ENCODE assay signal across 22 cellular contexts in genomic region chr3:40336511-40337135, GRCh38. TPM values are rescaled to one million over a fixed set of nuclear protein-coding genes. Genes with fewer than 3 reads are reported as not detected.
DNase-seq lines count a peak whose midpoint lies in the region; ATAC-seq, FAIRE-seq and TF ChIP-seq lines count a peak whose summit lies in the region.
"Had no signal": no experiment of that assay in that cellular context is flagged by ENCODE, and none has a peak within 500 bp of the region (broad histone marks: within the 10 kb centered on the region; RNA-seq: fewer than 3 reads in every experiment).

No MANE protein-coding gene starts in this region.

- H3K9ac ChIP-seq in K562 (ENCODE audit: insufficient read depth in 1 of 2, low read depth in 2 of 2, low read length in 2 of 2) = peak overlapping the region in 1 of 2 experiments; percentile 29; a peak in 1 of 4 replicates
- H3K9ac ChIP-seq: BLaER1 had no signal

- no peak for TF ChIP-seq CTCF in cardiac muscle cell (IDR thresholded peaks at IDR 0.05; ENCODE audit: low read depth, low read length)
- TF ChIP-seq CTCF in K562 (IDR thresholded peaks at IDR 0.05 in 2 of 3, conservative IDR thresholded peaks at IDR 0.05 in 1 of 3; ENCODE audit: insufficient read depth in 2 of 3, low read depth in 1 of 3, low read length in 3 of 3) = no peak

- ATAC-seq in right cardiac atrium (no peak), HG02884 (IDR thresholded peaks at IDR 0.05; ENCODE audit: unreplicated experiment) (peak; percentile 7), K562 (peak; percentile 79), GM18519 (IDR thresholded peaks at IDR 0.05; ENCODE audit: low FRiP score, unreplicated experiment) (no peak)
- no peak for ATAC-seq in stimulated activated effector memory CD8-positive, alpha-beta T cell treated with anti-CD3 and anti-CD28 coated beads, Interleukin-12 subunit alpha, Interleukin-12 subunit beta, amount 100 ng/mL, for 72 hours

- peaks cover 3% of the 10 kb centered on the region for H3K9me1 ChIP-seq in K562 (ENCODE audit: control insufficient read depth, insufficient read depth, low read length)

- intact Hi-C loops in right cardiac atrium (cut with DNase I) (no loop called here), K562 (cut with micrococcal nuclease) (loop anchor here (2.0 kb wide), 1 partner anchor 28 kb away; no protein-coding TSS in a partner anchor)

- TF ChIP-seq EP300 in K562 (IDR thresholded peaks at IDR 0.05; ENCODE audit: low read length) = 0 out of 2 replicates have a peak, but pooled peaks have one; percentile 47

- in situ Hi-C loops in K562 (cut with MboI) = no loop called here

- H3K4me3 Mint-ChIP-seq in stimulated activated effector memory CD8-positive, alpha-beta T cell treated with anti-CD3 and anti-CD28 coated beads, Interleukin-12 subunit alpha, Interleukin-12 subunit beta, amount 100 ng/mL, for 72 hours = peak overlapping the region; percentile 57
- H3K4me3 Mint-ChIP-seq: CD4-positive, alpha-beta memory T cell; IgD-negative memory B cell had no signal

- peak overlapping the region; percentile 93 for H3K27ac Mint-ChIP-seq in stimulated activated effector memory CD8-positive, alpha-beta T cell treated with anti-CD3 and anti-CD28 coated beads, Interleukin-12 subunit alpha, Interleukin-12 subunit beta, amount 100 ng/mL, for 72 hours
- H3K27ac Mint-ChIP-seq: CD4-positive, alpha-beta memory T cell; IgD-negative memory B cell had no signal

- H4K20me1 ChIP-seq in K562 (replicated peaks; ENCODE audit: control insufficient read depth, insufficient read depth, low read length) = no peaks in the 10 kb centered on the region
- H4K20me1 ChIP-seq: BLaER1 had no signal

- peaks cover 20% of the 10 kb centered on the region for H3K4me1 Mint-ChIP-seq in stimulated activated effector memory CD8-positive, alpha-beta T cell treated with anti-CD3 and anti-CD28 coated beads, Interleukin-12 subunit alpha, Interleukin-12 subunit beta, amount 100 ng/mL, for 72 hours

- no peak for TF ChIP-seq RAD21 in K562 (CRISPR knock-in tag; conservative IDR thresholded peaks at IDR 0.05 in 1 of 2, IDR thresholded peaks at IDR 0.05 in 1 of 2)

- H2AFZ ChIP-seq in K562 (ENCODE audit: low read depth, low read length) = peak overlapping the region; percentile 84

- TF ChIP-seq POLR2A in K562 (conservative IDR thresholded peaks at IDR 0.05) = no peak

- H3K9me3 ChIP-seq in cardiac muscle cell (ENCODE audit: low read depth) (no peaks in the 10 kb centered on the region), right cardiac atrium (ENCODE audit: control insufficient read depth, low read length) (no peaks in the 10 kb centered on the region), K562 (replicated peaks; ENCODE audit: control insufficient read depth, insufficient read depth, low read depth, low read length) (no peaks in the 10 kb centered on the region)
- H3K9me3 ChIP-seq: BLaER1 had no signal

- H3K79me2 ChIP-seq in K562 (ENCODE audit: control insufficient read depth, insufficient read depth, low read length) = no peaks in the 10 kb centered on the region

- BruUV-seq in K562 (replicated peaks; lab: Mats Ljungman, UMichigan) = no TSS peak

- no peaks in the 10 kb centered on the region for H3K36me3 Mint-ChIP-seq in stimulated activated effector memory CD8-positive, alpha-beta T cell treated with anti-CD3 and anti-CD28 coated beads, Interleukin-12 subunit alpha, Interleukin-12 subunit beta, amount 100 ng/mL, for 72 hours
- H3K36me3 Mint-ChIP-seq: CD4-positive, alpha-beta memory T cell had no signal

- WGBS in right cardiac atrium = 62% methylated on average over 4 of the region's 4 CpGs
- 7% methylated on average over 4 of the region's 4 CpGs for WGBS in K562 (ENCODE audit: insufficient coverage, low coverage, missing lambda C conversion rate)

- CTCF ChIA-PET in K562 (lab: Yijun Ruan, JAX; ENCODE audit: low intra/inter-chr PET ratio) = no interaction called here

- POLR2A ChIA-PET in K562 (lab: Yijun Ruan, JAX) = interaction anchor here (0.5 to 1.5 kb wide), 4 partner anchors 9 to 1841 kb away, joined by 3 to 5 read pairs (median 4); no protein-coding TSS in a partner anchor

- H3K27ac ChIP-seq in cardiac muscle cell = peak overlapping the region; percentile 50
- H3K27ac ChIP-seq in right cardiac atrium (ENCODE audit: low read length) = no peak overlapping the region
- peak overlapping the region; percentile 61 for H3K27ac ChIP-seq in K562 (ENCODE audit: extremely low read depth, low read depth, low read length)
- H3K27ac ChIP-seq: BLaER1, HL-60 had no signal

- peak; percentile 84 for FAIRE-seq in K562 (lab: Jason Lieb, UNC)
- FAIRE-seq: H1, RCC 7860 had no signal

- H3K4me3 ChIP-seq in cardiac muscle cell (no peak overlapping the region), right cardiac atrium (ENCODE audit: low read length) (no peak overlapping the region), K562 (no peak overlapping the region)
- H3K4me3 ChIP-seq: BLaER1 had no signal

- H3K4me1 ChIP-seq in cardiac muscle cell (ENCODE audit: low read depth) (peaks cover 17% of the 10 kb centered on the region), right cardiac atrium (ENCODE audit: control insufficient read depth, insufficient read depth, low read length) (no peaks in the 10 kb centered on the region), K562 (replicated peaks in 1 of 2; ENCODE audit: control insufficient read depth in 2 of 2, insufficient read depth in 2 of 2, low read length in 2 of 2) (peaks cover 5 to 21% of the 10 kb centered on the region in 2 experiments; a peak in 4 of 5 replicates)
- H3K4me1 ChIP-seq: BLaER1 had no signal

- H3K4me2 ChIP-seq in K562 (ENCODE audit: insufficient read depth, low read length) = peak overlapping the region; percentile 26
- H3K4me2 ChIP-seq: BLaER1 had no signal

- peak in 1 of 2 donors; percentile 52 for DNase-seq in cardiac muscle cell (ENCODE audit: low read depth in 1 of 2, low spot score in 1 of 2)
- no peak for DNase-seq in right cardiac atrium
- peak; percentile 32 to 69 (median 54) for DNase-seq in K562 (ENCODE audit: extremely low read depth in 1 of 4, low spot score in 3 of 4)
- no peak for DNase-seq in stimulated activated effector memory CD8-positive, alpha-beta T cell treated with anti-CD3 and anti-CD28 coated beads, Interleukin-12 subunit alpha, Interleukin-12 subunit beta, amount 100 ng/mL, for 72 hours (ENCODE audit: low spot score in 2 of 2)
- DNase-seq in iPS-NIHi11 (ENCODE audit: low spot score) = no peak
- DNase-seq: CD4-positive, alpha-beta memory T cell; DMS53; EL; Kasumi-1; MM.1S; NCI-H1092 treated with DMSO at 0.1 percent for 48 hours; NCI-H146; NCI-H2081; Right ventricle myocardium superior had no signal

- H3K27me3 ChIP-seq in cardiac muscle cell = no peaks in the 10 kb centered on the region
- no peaks in the 10 kb centered on the region for H3K27me3 ChIP-seq in right cardiac atrium (ENCODE audit: control insufficient read depth, insufficient read depth)
- H3K27me3 ChIP-seq in K562 (ENCODE audit: control insufficient read depth in 2 of 2, insufficient read depth in 2 of 2, low read length in 2 of 2) = no peaks in the 10 kb centered on the region
- H3K27me3 ChIP-seq: BLaER1 had no signal

- H3K9me3 Mint-ChIP-seq in stimulated activated effector memory CD8-positive, alpha-beta T cell treated with anti-CD3 and anti-CD28 coated beads, Interleukin-12 subunit alpha, Interleukin-12 subunit beta, amount 100 ng/mL, for 72 hours = no peaks in the 10 kb centered on the region
- H3K9me3 Mint-ChIP-seq: CD4-positive, alpha-beta memory T cell; IgD-negative memory B cell had no signal

- no peaks in the 10 kb centered on the region for H3K36me3 ChIP-seq in cardiac muscle cell
- H3K36me3 ChIP-seq in K562 (ENCODE audit: control insufficient read depth, insufficient read depth, low read length) = no peaks in the 10 kb centered on the region
- H3K36me3 ChIP-seq: BLaER1 had no signal

RNA-seq across cellular contexts. Expression of gene EIF1B, which starts 27.1 kb away (rescaled TPM):
- 18.0 and 23.3 TPM in 2 replicates for total RNA-seq in cardiac muscle cell
- polyA plus RNA-seq in cardiac muscle cell = 187 and 221 TPM in 2 replicates
- 100 to 1,000 TPM; 186 to 284 (median 246) TPM for total RNA-seq in right cardiac atrium
- polyA plus RNA-seq in right cardiac atrium = 367 TPM
- 31.5 and 93.7 TPM in 2 replicates for total RNA-seq in K562 (2011; cell fraction: chromatin; rRNA removed; ENCODE audit: low replicate concordance)
- total RNA-seq in K562 (2011; cell fraction: nucleolus; rRNA removed) = 17.1 and 19.3 TPM in 2 replicates
- 43.2 and 52.5 TPM in 2 replicates for total RNA-seq in K562 (2011; cell fraction: nucleoplasm; rRNA removed)
- 18.1 and 20.0 TPM in 2 replicates for total RNA-seq in K562 (2014; rRNA removed)
- total RNA-seq in K562 (2014; rRNA removed; fragmentation: Illumina TruSeq; extraction: Trizol) = 59.3 and 68.7 TPM in 2 replicates
- 61.0 and 65.8 TPM in 2 replicates for total RNA-seq in K562 (2015; rRNA removed; fragmentation: Illumina TruSeq; extraction: Trizol)
- 91.9 and 95.4 TPM in 2 replicates for total RNA-seq in K562 (2021)
- 35.4 and 45.3 TPM in 2 replicates for polyA plus RNA-seq in K562 (2011; rRNA removed)
- 15.7 and 19.3 TPM in 2 replicates for polyA plus RNA-seq in K562 (2011; cell fraction: cytosol; rRNA removed)
- 26.0 and 40.1 TPM in 2 replicates for polyA plus RNA-seq in K562 (2011; cell fraction: nucleus; rRNA removed)
- 104 and 159 TPM in 2 replicates for polyA plus RNA-seq in K562 (2012)
- polyA plus RNA-seq in K562 (2014; fragmentation: Illumina TruSeq; extraction: Trizol) = 113 and 128 TPM in 2 replicates
- polyA plus RNA-seq in K562 (2014; fragmentation: Nextera tagmentation; extraction: Ambion mirVana) = 100 to 1,000 TPM; 178 to 184 TPM
- 76.8 and 78.9 TPM in 2 replicates for polyA plus RNA-seq in K562 (2014; rRNA removed)
- polyA minus RNA-seq in K562 (2011; rRNA and poly(A)+ RNA removed) = 11.8 and 17.7 TPM in 2 replicates
- polyA minus RNA-seq in K562 (2011; cell fraction: cytosol; rRNA and poly(A)+ RNA removed) = 14.3 and 22.0 TPM in 2 replicates
- 12.1 and 23.9 TPM in 2 replicates for polyA minus RNA-seq in K562 (2011; cell fraction: nucleus; rRNA and poly(A)+ RNA removed)

RNA-seq across cellular contexts. Expression of gene ENTPD3, which starts 50.4 kb away (rescaled TPM):
- total RNA-seq in cardiac muscle cell (0.42 and 0.66 TPM in 2 replicates), right cardiac atrium (under 1 TPM; 0.11 to 0.48 (median 0.27) TPM), K562 (2014; rRNA removed) (0.23 and 0.29 TPM in 2 replicates), K562 (2014; rRNA removed; fragmentation: Illumina TruSeq; extraction: Trizol) (0.48 and 0.76 TPM in 2 replicates), K562 (2015; rRNA removed; fragmentation: Illumina TruSeq; extraction: Trizol) (0.45 and 0.58 TPM in 2 replicates), K562 (2021) (0.44 and 0.51 TPM in 2 replicates)
- polyA plus RNA-seq in cardiac muscle cell (0.16 and 1.1 TPM in 2 replicates), right cardiac atrium (0.20 TPM), K562 (2011; rRNA removed) (0.35 and 2.1 TPM in 2 replicates), K562 (2014; fragmentation: Illumina TruSeq; extraction: Trizol) (0.76 and 1.0 TPM in 2 replicates), K562 (2014; fragmentation: Nextera tagmentation; extraction: Ambion mirVana) (under 1 TPM; 0.56 to 0.73 TPM), K562 (2014; rRNA removed) (0.50 and 0.58 TPM in 2 replicates)
- total RNA-seq in K562 (2011; cell fraction: chromatin; rRNA removed; ENCODE audit: low replicate concordance) = 2.9 and 3.1 TPM in 2 replicates
- 2.2 and 3.3 TPM in 2 replicates for total RNA-seq in K562 (2011; cell fraction: nucleolus; rRNA removed)
- 4.2 and 4.3 TPM in 2 replicates for total RNA-seq in K562 (2011; cell fraction: nucleoplasm; rRNA removed)
- 0.32 and 1.1 TPM in 2 replicates for polyA plus RNA-seq in K562 (2011; cell fraction: cytosol; rRNA removed)
- polyA plus RNA-seq in K562 (2011; cell fraction: nucleus; rRNA removed) = 0.81 and 2.0 TPM in 2 replicates
- polyA plus RNA-seq in K562 (2012) = 0.43 and 0.78 TPM in 2 replicates
- 0.30 and 2.0 TPM in 2 replicates for polyA minus RNA-seq in K562 (2011; rRNA and poly(A)+ RNA removed)
- 0.57 TPM in 1 of 2 replicates, not detected in the other for polyA minus RNA-seq in K562 (2011; cell fraction: cytosol; rRNA and poly(A)+ RNA removed)
- polyA minus RNA-seq in K562 (2011; cell fraction: nucleus; rRNA and poly(A)+ RNA removed) = 0.11 and 0.54 TPM in 2 replicates
- total RNA-seq: CD4-positive, alpha-beta memory T cell; NCI-H460 had no signal
- polyA plus RNA-seq: CD4-positive, alpha-beta memory T cell had no signal

Comparison
In these comparisons a context has a peak if more than half of its experiments do, and no peak if none do; other contexts are left out.
1. DNase-seq: peak in K562 (4 of 4); none in right cardiac atrium (0 of 3), stimulated activated effector memory CD8-positive, alpha-beta T cell treated with anti-CD3 and anti-CD28 coated beads, Interleukin-12 subunit alpha, Interleukin-12 subunit beta, amount 100 ng/mL, for 72 hours (0 of 2) and iPS-NIHi11 (single experiment).
2. ATAC-seq: peak in HG02884 (single experiment) and K562 (single experiment); none in right cardiac atrium (0 of 2), stimulated activated effector memory CD8-positive, alpha-beta T cell treated with anti-CD3 and anti-CD28 coated beads, Interleukin-12 subunit alpha, Interleukin-12 subunit beta, amount 100 ng/mL, for 72 hours (single experiment) and GM18519 (single experiment).